In genomic region chr3:191085091-191085490, GRCh38 we compare ENCODE assay signal across 24 cellular contexts.
DNase-seq lines count a peak whose midpoint lies in the region; ATAC-seq and TF ChIP-seq lines count a peak whose summit lies in the region.
"Had no signal": no experiment of that assay in that cellular context is flagged by ENCODE, and none has a peak within 500 bp of the region (broad histone marks: within the 10 kb centered on the region; RNA-seq: fewer than 3 reads in every experiment).

No MANE protein-coding gene starts in this region.

- H3K27me3 ChIP-seq in adipocyte (replicated peaks; ENCODE audit: control insufficient read depth, insufficient read depth, low read length) (no peaks in the 10 kb centered on the region), thyroid gland (no peaks in the 10 kb centered on the region)
- H3K27me3 ChIP-seq in CD8-positive, alpha-beta memory T cell (ENCODE audit: insufficient read depth, low read length, poor library complexity, severe bottlenecking) = no peaks in the 10 kb centered on the region
- H3K27me3 ChIP-seq: brain microvascular endothelial cell, gastroesophageal sphincter, suprapubic skin had no signal

- H3K9me3 Mint-ChIP-seq in CD8-positive, alpha-beta memory T cell = peaks cover 0 to 9% (median 6%) of the 10 kb centered on the region in 5 donors
- H3K9me3 Mint-ChIP-seq: GM23338 had no signal

- peak overlapping the region; percentile 51 for H3K4me3 ChIP-seq in adipocyte (ENCODE audit: low read length)
- H3K4me3 ChIP-seq in thyroid gland (replicated peaks in 1 of 3) = no peak overlapping the region
- no peak overlapping the region for H3K4me3 ChIP-seq in CD8-positive, alpha-beta memory T cell (ENCODE audit: low read length)
- H3K4me3 ChIP-seq: coronary artery, gastroesophageal sphincter, GM23338, prostate gland, suprapubic skin had no signal

- intact Hi-C loops in thyroid gland (cut with DNase I) = no loop called here

- H3K4me3 Mint-ChIP-seq in CD8-positive, alpha-beta memory T cell = no peak overlapping the region
- H3K4me3 Mint-ChIP-seq: activated B cell treated with CpG ODN at 0.5 μM for 24 hours; activated CD8-positive, alpha-beta T cell treated with anti-CD3 and anti-CD28 coated beads, Interleukin-2, amount 10 ng/mL, durations not matched to agents 7 days and 5 days; activated T-cell treated with anti-CD3 and anti-CD28 coated beads, Interleukin-2, amount 50 U/mL, for 4 hours; GM23338 had no signal

- ATAC-seq in esophagus mucosa = no peak
- ATAC-seq: activated CD8-positive, alpha-beta T cell treated with anti-CD3 and anti-CD28 coated beads, Interleukin-2, amount 10 ng/mL, durations not matched to agents 7 days and 5 days; activated naive CD4-positive, alpha-beta T cell treated with anti-CD3 and anti-CD28 coated beads, Interleukin-2, amount 50 U/mL, for 72 hours; activated T-cell treated with anti-CD3 and anti-CD28 coated beads, Interleukin-2, amount 50 U/mL, for 4 hours; gastroesophageal sphincter; GM23338 had no signal

- H3K4me1 ChIP-seq in adipocyte (ENCODE audit: control insufficient read depth, insufficient read depth, low read length) (peaks cover 16% of the 10 kb centered on the region), thyroid gland (no peaks in the 10 kb centered on the region)
- H3K4me1 ChIP-seq in CD8-positive, alpha-beta memory T cell (ENCODE audit: insufficient read depth, low read length) = no peaks in the 10 kb centered on the region
- H3K4me1 ChIP-seq: gastroesophageal sphincter, prostate gland, suprapubic skin had no signal

- CTCF ChIA-PET in CD8-positive, alpha-beta memory T cell (lab: Charles Lee) = no interaction called here

- H3K9ac ChIP-seq in adipocyte (ENCODE audit: low read length) = peak overlapping the region; percentile 60

- H3K36me3 ChIP-seq in adipocyte (ENCODE audit: control insufficient read depth, insufficient read depth, low read length, severe bottlenecking) (no peaks in the 10 kb centered on the region), thyroid gland (no peaks in the 10 kb centered on the region)
- H3K36me3 ChIP-seq in CD8-positive, alpha-beta memory T cell (ENCODE audit: insufficient read depth, low read length) = no peaks in the 10 kb centered on the region
- H3K36me3 ChIP-seq: brain microvascular endothelial cell, gastroesophageal sphincter, prostate gland, suprapubic skin had no signal

- no peak for TF ChIP-seq CTCF in thyroid gland (IDR thresholded peaks at IDR 0.05)

- POLR2A ChIA-PET in CD8-positive, alpha-beta memory T cell (lab: Charles Lee) = no interaction called here

- no peaks in the 10 kb centered on the region for H3K27me3 Mint-ChIP-seq in CD8-positive, alpha-beta memory T cell
- H3K27me3 Mint-ChIP-seq: activated B cell treated with CpG ODN at 0.5 μM for 24 hours had no signal

- H3K27ac Mint-ChIP-seq in CD8-positive, alpha-beta memory T cell = no peak overlapping the region
- H3K27ac Mint-ChIP-seq: activated B cell treated with CpG ODN at 0.5 μM for 24 hours; activated CD8-positive, alpha-beta T cell treated with anti-CD3 and anti-CD28 coated beads, Interleukin-2, amount 10 ng/mL, durations not matched to agents 7 days and 5 days; activated naive CD4-positive, alpha-beta T cell treated with anti-CD3 and anti-CD28 coated beads, Interleukin-2, amount 50 U/mL, for 72 hours; GM23338 had no signal

- no peaks in the 10 kb centered on the region for H3K36me3 Mint-ChIP-seq in CD8-positive, alpha-beta memory T cell
- H3K36me3 Mint-ChIP-seq: activated naive CD4-positive, alpha-beta T cell treated with anti-CD3 and anti-CD28 coated beads, Interleukin-2, amount 50 U/mL, for 72 hours had no signal

- no peak for TF ChIP-seq POLR2A in thyroid gland (IDR thresholded peaks at IDR 0.05)

- 78 to 87% methylated on average over 3 of the region's 3 CpGs for WGBS in thyroid gland, 2 donors

- H3K9me3 ChIP-seq in adipocyte (ENCODE audit: control insufficient read depth, low read length) (no peaks in the 10 kb centered on the region), thyroid gland (no peaks in the 10 kb centered on the region)
- H3K9me3 ChIP-seq in CD8-positive, alpha-beta memory T cell (ENCODE audit: low read length) = no peaks in the 10 kb centered on the region
- H3K9me3 ChIP-seq: gastroesophageal sphincter, prostate gland, suprapubic skin had no signal

- no peak overlapping the region for H3K27ac ChIP-seq in thyroid gland
- no peak overlapping the region for H3K27ac ChIP-seq in CD8-positive, alpha-beta memory T cell (ENCODE audit: low read depth, low read length)
- H3K27ac ChIP-seq: brain microvascular endothelial cell, coronary artery, gastroesophageal sphincter, prostate gland, suprapubic skin had no signal

- H3K4me1 Mint-ChIP-seq in CD8-positive, alpha-beta memory T cell = no peaks in the 10 kb centered on the region
- H3K4me1 Mint-ChIP-seq: activated B cell treated with CpG ODN at 0.5 μM for 24 hours, GM23338 had no signal

- DNase-seq in AG08395 (ENCODE audit: low spot score) (peak; percentile 22), GM04504 (ENCODE audit: low read depth) (peak; percentile 31), adipocyte (ENCODE audit: low read depth) (peak; percentile 51), iris pigment epithelial cell (ENCODE audit: low read depth) (peak; percentile 43), ureter (ENCODE audit: low spot score) (no peak), thyroid gland (no peak)
- no peak for DNase-seq in CD8-positive, alpha-beta memory T cell
- DNase-seq: activated B cell treated with CpG ODN at 0.5 μM for 24 hours; activated CD8-positive, alpha-beta T cell treated with anti-CD3 and anti-CD28 coated beads, Interleukin-2, amount 10 ng/mL, durations not matched to agents 7 days and 5 days; activated T-cell treated with anti-CD3 and anti-CD28 coated beads, Interleukin-2, amount 50 U/mL, for 4 hours; brain microvascular endothelial cell; DMS79; NCI-H1105 treated with DMSO at 0.1 percent for 48 hours; NCI-H2081 treated with DMSO at 0.1 percent for 48 hours; SHP77; stimulated activated CD4-positive, alpha-beta T cell treated with anti-CD3 and anti-CD28 coated beads, Interleukin-12 subunit alpha, Interleukin-12 subunit beta, amount 100 ng/mL, for 4 hours; T-helper 2 cell had no signal

Comparison
In these comparisons a context has a peak if more than half of its experiments do, and no peak if none do; other contexts are left out.
1. DNase-seq: peak in AG08395 (single experiment), GM04504 (single experiment), adipocyte (single experiment) and iris pigment epithelial cell (single experiment); none in ureter (single experiment), thyroid gland (0 of 2) and CD8-positive, alpha-beta memory T cell (0 of 5).